Comparison of ENCODE assay signal across 27 cellular contexts in genomic region chr6:114449659-114450058, GRCh38.
"Had no signal": no experiment of that assay in that cellular context is flagged by ENCODE, and none has a peak within 500 bp of the region (broad histone marks: within the 10 kb centered on the region; RNA-seq: fewer than 3 reads in every experiment).

No MANE protein-coding gene starts in this region.

- H3K9me3 ChIP-seq: esophagus muscularis mucosa, gastrocnemius medialis, heart left ventricle had no signal

- H3K36me3 Mint-ChIP-seq: activated naive CD8-positive, alpha-beta T cell had no signal

- H3K4me1 Mint-ChIP-seq: activated CD4-positive, alpha-beta memory T cell treated with anti-CD3 and anti-CD28 coated beads, Interleukin-2, amount 10 ng/mL, durations not matched to agents 7 days and 5 days; activated CD4-positive, alpha-beta T cell treated with anti-CD3 and anti-CD28 coated beads, Interleukin-2, amount 10 ng/mL, durations not matched to agents 7 days and 5 days had no signal

- H3K27ac ChIP-seq: esophagus muscularis mucosa, foreskin keratinocyte, gastrocnemius medialis, heart left ventricle had no signal

- H3K36me3 ChIP-seq: esophagus muscularis mucosa, gastrocnemius medialis, heart left ventricle had no signal

- H3K4me3 Mint-ChIP-seq: activated CD4-positive, alpha-beta memory T cell treated with anti-CD3 and anti-CD28 coated beads, Interleukin-2, amount 10 ng/mL, durations not matched to agents 7 days and 5 days; activated CD4-positive, alpha-beta T cell treated with anti-CD3 and anti-CD28 coated beads, Interleukin-2, amount 10 ng/mL, durations not matched to agents 7 days and 5 days; activated naive CD8-positive, alpha-beta T cell; activated T-cell treated with anti-CD3 and anti-CD28 coated beads, Interleukin-2, amount 50 U/mL, for 24 hours; activated T-cell treated with anti-CD3 and anti-CD28 coated beads, Interleukin-2, amount 50 U/mL, for 72 hours; effector memory CD8-positive, alpha-beta T cell had no signal

- H3K4me3 ChIP-seq: esophagus muscularis mucosa, gastrocnemius medialis, heart left ventricle had no signal

- H3K27ac Mint-ChIP-seq: activated CD4-positive, alpha-beta memory T cell treated with anti-CD3 and anti-CD28 coated beads, Interleukin-2, amount 10 ng/mL, durations not matched to agents 7 days and 5 days; activated CD4-positive, alpha-beta T cell treated with anti-CD3 and anti-CD28 coated beads, Interleukin-2, amount 10 ng/mL, durations not matched to agents 7 days and 5 days; activated naive CD8-positive, alpha-beta T cell; activated T-cell treated with anti-CD3 and anti-CD28 coated beads, Interleukin-2, amount 50 U/mL, for 24 hours; activated T-cell treated with anti-CD3 and anti-CD28 coated beads, Interleukin-2, amount 50 U/mL, for 72 hours; effector memory CD8-positive, alpha-beta T cell had no signal

- H3K4me1 ChIP-seq: esophagus muscularis mucosa, gastrocnemius medialis, heart left ventricle had no signal

- H3K27me3 Mint-ChIP-seq: activated CD4-positive, alpha-beta memory T cell treated with anti-CD3 and anti-CD28 coated beads, Interleukin-2, amount 10 ng/mL, durations not matched to agents 7 days and 5 days; activated CD4-positive, alpha-beta T cell treated with anti-CD3 and anti-CD28 coated beads, Interleukin-2, amount 10 ng/mL, durations not matched to agents 7 days and 5 days; activated naive CD8-positive, alpha-beta T cell; activated T-cell treated with anti-CD3 and anti-CD28 coated beads, Interleukin-2, amount 50 U/mL, for 24 hours; effector memory CD8-positive, alpha-beta T cell had no signal

- H3K9me3 Mint-ChIP-seq: activated CD4-positive, alpha-beta memory T cell treated with anti-CD3 and anti-CD28 coated beads, Interleukin-2, amount 10 ng/mL, durations not matched to agents 7 days and 5 days; activated CD4-positive, alpha-beta T cell treated with anti-CD3 and anti-CD28 coated beads, Interleukin-2, amount 10 ng/mL, durations not matched to agents 7 days and 5 days; activated T-cell treated with anti-CD3 and anti-CD28 coated beads, Interleukin-2, amount 50 U/mL, for 24 hours had no signal

- ATAC-seq: activated T-cell treated with anti-CD3 and anti-CD28 coated beads, Interleukin-2, amount 50 U/mL, for 72 hours; effector memory CD8-positive, alpha-beta T cell; foreskin keratinocyte; gastrocnemius medialis; heart left ventricle had no signal

- DNase-seq: activated CD4-positive, alpha-beta memory T cell treated with anti-CD3 and anti-CD28 coated beads, Interleukin-2, amount 10 ng/mL, durations not matched to agents 7 days and 5 days; activated CD4-positive, alpha-beta T cell treated with anti-CD3 and anti-CD28 coated beads for 1 hour; activated CD4-positive, alpha-beta T cell treated with anti-CD3 and anti-CD28 coated beads for 4 hours; activated CD4-positive, alpha-beta T cell treated with anti-CD3 and anti-CD28 coated beads, Interleukin-2, amount 10 ng/mL, durations not matched to agents 7 days and 5 days; activated CD4-positive, alpha-beta T cell treated with anti-CD3 and anti-CD28 coated beads, Interleukin-2, amount 50 U/mL, for 4 hours; activated CD8-positive, alpha-beta memory T cell treated with anti-CD3 and anti-CD28 coated beads, Interleukin-2, amount 50 U/mL, for 48 hours; activated gamma-delta T cell; activated naive CD4-positive, alpha-beta T cell; activated naive CD4-positive, alpha-beta T cell treated with anti-CD3 and anti-CD28 coated beads, Interleukin-2, amount 50 U/mL, for 16 hours; activated T-cell treated with anti-CD3 and anti-CD28 coated beads for 4 hours; activated T-cell treated with anti-CD3 and anti-CD28 coated beads, Interleukin-2, amount 50 U/mL, for 24 hours; activated T-cell treated with anti-CD3 and anti-CD28 coated beads, Interleukin-2, amount 50 U/mL, for 72 hours; amniotic stem cell; anterior cingulate cortex; caudate nucleus; cortex of kidney; dermis blood vessel endothelial cell; effector CD4-positive, alpha-beta T cell; effector memory CD8-positive, alpha-beta T cell; erythroblast; foreskin keratinocyte; gastrocnemius medialis; glutamatergic neuron; heart left ventricle; T-helper 2 cell had no signal
